ENCODE assay signal across 1 cellular context in the genomic region with DNA sequence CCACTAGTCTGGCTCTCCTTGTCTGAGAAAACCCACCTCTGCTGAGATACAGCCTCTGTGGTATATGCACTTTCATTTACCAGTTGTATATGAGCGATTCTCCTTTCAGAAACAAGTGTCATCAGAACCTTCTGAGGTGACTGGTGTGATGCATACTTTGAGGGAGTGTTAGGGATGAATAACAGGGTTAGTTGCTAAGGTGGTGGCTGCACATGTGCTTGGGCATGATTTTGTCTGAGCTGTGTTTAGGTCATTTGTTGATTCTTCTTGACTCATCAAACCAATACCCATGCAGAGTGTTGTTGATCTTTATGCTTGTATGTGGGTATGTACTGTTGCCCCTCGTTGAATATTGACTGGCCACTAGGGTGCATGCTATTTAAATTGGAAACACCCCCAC.
TF ChIP-seq lines count a peak whose summit lies in the region.

No MANE protein-coding gene starts in this region.

TF ChIP-seq in HepG2, 621 proteins besides CTCF, POLR2A, EP300 and RAD21:
- no peak for TF ChIP-seq ZNF616 (CRISPR knock-in tag; IDR thresholded peaks at IDR 0.05; ENCODE audit: low read depth)
- TF ChIP-seq MXI1 (IDR thresholded peaks at IDR 0.05; ENCODE audit: borderline replicate concordance, low read depth, low read length) = peak; percentile 48; the same call in 1 of the 3 replicates
- TF ChIP-seq PHF20 (CRISPR knock-in tag; IDR thresholded peaks at IDR 0.05) = no peak
